Comparison of ENCODE assay signal across 18 cellular contexts in the genomic region with DNA sequence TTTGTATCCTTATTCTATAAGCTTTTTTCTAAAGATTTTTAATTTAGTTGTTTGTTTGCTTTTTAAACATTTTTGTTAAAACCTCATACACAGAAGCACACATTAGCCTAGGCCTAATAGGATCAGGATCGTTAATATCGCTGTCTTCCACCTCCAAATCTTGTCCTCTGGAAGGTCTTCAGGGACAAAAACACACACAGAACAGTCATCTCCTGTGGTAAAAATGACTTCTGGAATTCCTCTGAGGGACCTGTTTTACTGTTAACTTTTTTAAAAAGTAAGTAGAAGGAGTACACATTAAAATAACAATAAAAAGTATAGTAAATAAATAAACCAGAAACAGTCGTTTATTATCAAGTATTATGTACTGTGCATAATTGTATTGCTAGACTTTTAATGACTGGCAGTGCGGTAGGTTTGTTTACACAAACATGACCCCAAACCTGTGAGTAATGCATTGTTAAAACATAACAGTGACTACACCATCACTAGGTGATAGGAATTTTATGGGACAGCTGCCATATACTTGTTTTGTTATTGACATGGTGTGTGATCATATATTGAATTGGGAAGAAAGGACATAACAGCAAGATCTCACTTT.
DNase-seq lines count a peak whose midpoint lies in the region; ATAC-seq and TF ChIP-seq lines count a peak whose summit lies in the region.
"Had no signal": no experiment of that assay in that cellular context is flagged by ENCODE, and none has a peak within 500 bp of the region (broad histone marks: within the 10 kb centered on the region; RNA-seq: fewer than 3 reads in every experiment).

No MANE protein-coding gene starts in this region.

- peak; percentile 39 for DNase-seq in A172 (ENCODE audit: low spot score)
- no peak for DNase-seq in HEK293T (ENCODE audit: extremely low spot score)
- DNase-seq in RWPE1 (ENCODE audit: low spot score), result peak; percentile 10
- DNase-seq in fibroblast of mammary gland (ENCODE audit: low read depth), result peak; percentile 35
- DNase-seq in testis, result no peak
- no peak for DNase-seq in GM23338 (ENCODE audit: low spot score)
- no peak for DNase-seq in right cardiac atrium
- DNase-seq: activated CD8-positive, alpha-beta memory T cell treated with anti-CD3 and anti-CD28 coated beads for 24 hours; CD4-positive, alpha-beta T cell; cerebellar nuclear complex; mesendoderm; NCI-H1092; stimulated activated naive CD4-positive, alpha-beta T cell; T-helper 1 cell had no signal

- ATAC-seq in GM23338 (no peak), HG03108 (IDR thresholded peaks at IDR 0.05; ENCODE audit: unreplicated experiment) (no peak), right cardiac atrium (no peak)

- no peaks in the 10 kb centered on the region for H3K9me3 ChIP-seq in testis
- H3K9me3 ChIP-seq in right cardiac atrium (ENCODE audit: control insufficient read depth, low read length), result no peaks in the 10 kb centered on the region

- H3K27ac Mint-ChIP-seq in GM23338, result no peak overlapping the region
- H3K27ac Mint-ChIP-seq: activated T-helper 1 cell treated with anti-CD3 and anti-CD28 coated beads, Interleukin-12 subunit alpha, Interleukin-12 subunit beta, Interleukin-2, Interleukin-4 antibody, amounts not matched to agents 30 ng/mL and 10 ng/mL and 1 ng/mL, durations not matched to agents 14 hours and 24 hours and 36 hours; CD4-positive, alpha-beta T cell; type B pancreatic cell had no signal

- H3K27ac ChIP-seq in RWPE1, result no peak overlapping the region
- no peak overlapping the region for H3K27ac ChIP-seq in testis
- no peak overlapping the region for H3K27ac ChIP-seq in GM23338 (ENCODE audit: low read depth)
- H3K27ac ChIP-seq in right cardiac atrium (ENCODE audit: low read length), result no peak overlapping the region
- H3K27ac ChIP-seq: VCaP had no signal

- H3K4me1 Mint-ChIP-seq in GM23338, result peaks cover 26% of the 10 kb centered on the region

- TF ChIP-seq POLR2A in testis (IDR thresholded peaks at IDR 0.05), result no peak

- intact Hi-C loops in testis (cut with DNase I; ENCODE audit: low total_unique reads), result no loop called here
- intact Hi-C loops in right cardiac atrium (cut with DNase I), result no loop called here

- no peaks in the 10 kb centered on the region for H3K9me2 ChIP-seq in GM23338 (ENCODE audit: insufficient read depth)

- no peaks in the 10 kb centered on the region for H3K27me3 ChIP-seq in testis
- H3K27me3 ChIP-seq in GM23338 (ENCODE audit: insufficient read depth), result no peaks in the 10 kb centered on the region
- no peaks in the 10 kb centered on the region for H3K27me3 ChIP-seq in right cardiac atrium (ENCODE audit: control insufficient read depth, insufficient read depth)

- no peak overlapping the region for H3K4me2 ChIP-seq in GM23338

- no peaks in the 10 kb centered on the region for H3K9me3 Mint-ChIP-seq in GM23338
- H3K9me3 Mint-ChIP-seq: activated T-helper 1 cell treated with anti-CD3 and anti-CD28 coated beads, Interleukin-12 subunit alpha, Interleukin-12 subunit beta, Interleukin-2, Interleukin-4 antibody, amounts not matched to agents 30 ng/mL and 10 ng/mL and 1 ng/mL, durations not matched to agents 14 hours and 24 hours and 36 hours; CD4-positive, alpha-beta T cell had no signal

- H3K36me3 ChIP-seq in testis (ENCODE audit: low read depth, missing control alignments) (no peaks in the 10 kb centered on the region), GM23338 (ENCODE audit: insufficient read depth) (no peaks in the 10 kb centered on the region)

- no peak overlapping the region for H3K4me3 Mint-ChIP-seq in GM23338
- H3K4me3 Mint-ChIP-seq: activated T-helper 1 cell treated with anti-CD3 and anti-CD28 coated beads, Interleukin-12 subunit alpha, Interleukin-12 subunit beta, Interleukin-2, Interleukin-4 antibody, amounts not matched to agents 30 ng/mL and 10 ng/mL and 1 ng/mL, durations not matched to agents 14 hours and 24 hours and 36 hours; CD4-positive, alpha-beta T cell; type B pancreatic cell had no signal

- H3K4me3 ChIP-seq in fibroblast of mammary gland (ENCODE audit: control insufficient read depth, low read depth, low read length), result no peak overlapping the region
- no peak overlapping the region for H3K4me3 ChIP-seq in testis
- no peak overlapping the region for H3K4me3 ChIP-seq in GM23338
- H3K4me3 ChIP-seq in right cardiac atrium (ENCODE audit: low read length), result no peak overlapping the region

- H3K27me3 Mint-ChIP-seq in GM23338 (ENCODE audit: insufficient read depth, low read depth, poor library complexity), result no peaks in the 10 kb centered on the region
- H3K27me3 Mint-ChIP-seq: CD4-positive, alpha-beta T cell; type B pancreatic cell had no signal

- no peaks in the 10 kb centered on the region; the same call in 2 of the 3 replicates for H3K36me3 Mint-ChIP-seq in GM23338 (ENCODE audit: low read depth)

- no peaks in the 10 kb centered on the region for H4K20me1 ChIP-seq in GM23338 (replicated peaks; ENCODE audit: insufficient read depth)

- 88% methylated on average over 4 of the region's 4 CpGs for WGBS in testis, 2 donors
- 83% methylated on average over 4 of the region's 4 CpGs for WGBS in right cardiac atrium

- peaks cover 7% of the 10 kb centered on the region; the same call in 1 of the 2 replicates for H3K79me2 ChIP-seq in GM23338 (replicated peaks; ENCODE audit: insufficient read depth)

- no peaks in the 10 kb centered on the region for H3K4me1 ChIP-seq in testis
- peaks cover 26% of the 10 kb centered on the region for H3K4me1 ChIP-seq in GM23338 (ENCODE audit: insufficient read depth)
- H3K4me1 ChIP-seq in right cardiac atrium (ENCODE audit: control insufficient read depth, insufficient read depth, low read length), result no peaks in the 10 kb centered on the region

- CTCF ChIA-PET in HEK293T (lab: Yijun Ruan, JAX), result no interaction called here
- CTCF ChIA-PET in RWPE1 (lab: Yijun Ruan, JAX), result no interaction called here

- TF ChIP-seq CTCF in RWPE1 (conservative IDR thresholded peaks at IDR 0.05; ENCODE audit: low read depth) (no peak), fibroblast of mammary gland (conservative IDR thresholded peaks at IDR 0.05; ENCODE audit: control insufficient read depth, insufficient read depth, low read depth, low read length) (no peak), testis (IDR thresholded peaks at IDR 0.05) (no peak), GM23338 (conservative IDR thresholded peaks at IDR 0.05; ENCODE audit: low read depth in 2 of 2) (no peak)

- POLR2A ChIA-PET in HEK293T (lab: Yijun Ruan, JAX), result no interaction called here
- POLR2A ChIA-PET in RWPE1 (lab: Yijun Ruan, JAX; ENCODE audit: low non-redundant PET), result no interaction called here

- H2AFZ ChIP-seq in GM23338, result no peak overlapping the region

- no peaks in the 10 kb centered on the region for H3F3A ChIP-seq in GM23338 (replicated peaks; ENCODE audit: low read depth)

TF ChIP-seq in HEK293T, 16 proteins besides CTCF, POLR2A, EP300 and RAD21:
- TF ChIP-seq PKNOX1 (IDR thresholded peaks at IDR 0.05) (peak; percentile 76), CTBP1 (IDR thresholded peaks at IDR 0.05; ENCODE audit: borderline replicate concordance) (peak; percentile 49; the same call in 1 of the 2 replicates), ZNF384 (IDR thresholded peaks at IDR 0.05) (no peak)

TF ChIP-seq in GM23338, 12 proteins besides CTCF, POLR2A, EP300 and RAD21 (continues in another document):
- no peak for TF ChIP-seq ZNF331 (CRISPR knock-in tag; IDR thresholded peaks at IDR 0.05; ENCODE audit: low read depth)
- TF ChIP-seq REST (IDR thresholded peaks at IDR 0.05; ENCODE audit: unreplicated experiment), result no peak

Comparison
In these comparisons a context has a peak if more than half of its experiments do, and no peak if none do; other contexts are left out.
1. DNase-seq: peak in A172 (single experiment), RWPE1 (single experiment) and fibroblast of mammary gland (single experiment); none in HEK293T (single experiment), testis (single experiment), GM23338 (single experiment) and right cardiac atrium (0 of 3).